Comparison of ENCODE assay signal across 8 cellular contexts in genomic region chr6:2542858-2543218, GRCh38.
DNase-seq lines count a peak whose midpoint lies in the region; ATAC-seq and TF ChIP-seq lines count a peak whose summit lies in the region.

No MANE protein-coding gene starts in this region.

- ATAC-seq in HG02884 (IDR thresholded peaks at IDR 0.05; ENCODE audit: unreplicated experiment) (peak; percentile 87), psoas muscle (no peak)

- no peak overlapping the region for H3K4me3 ChIP-seq in thyroid gland (replicated peaks in 1 of 3)
- H3K4me3 ChIP-seq in psoas muscle, result no peak overlapping the region

- H3K27ac ChIP-seq in thyroid gland (no peak overlapping the region), psoas muscle (no peak overlapping the region)

- TF ChIP-seq POLR2A in thyroid gland (IDR thresholded peaks at IDR 0.05), result no peak

- H3K36me3 ChIP-seq in thyroid gland (no peaks in the 10 kb centered on the region), psoas muscle (ENCODE audit: insufficient read depth in 1 of 2, low read depth in 1 of 2) (no peaks in the 10 kb centered on the region)

- WGBS in thyroid gland, 2 donors, result 87 to 94% methylated on average over 4 of the region's 4 CpGs
- 83 to 92% (median 91%) methylated on average over 4 of the region's 4 CpGs for WGBS in psoas muscle, 3 donors

- DNase-seq in activated gamma-delta T cell treated with Interleukin-2 at 50 U/mL for 16 hours (peak; percentile 5), activated gamma-delta T cell (lab: John Stamatoyannopoulos, UW) (no peak), NOMO-1 (lab: John Stamatoyannopoulos, UW; ENCODE audit: unreplicated experiment in 2 of 2) (peak; percentile 93 to 100), thyroid gland (no peak), psoas muscle (no peak)
- peak; percentile 76 for DNase-seq in central memory CD4-positive, alpha-beta T cell
- peak; percentile 37 for DNase-seq in stimulated activated CD4-positive, alpha-beta T cell treated with anti-CD3 and anti-CD28 coated beads, Interleukin-4, amount 100 ng/mL, for 24 hours

- H3K4me1 ChIP-seq in thyroid gland, result no peaks in the 10 kb centered on the region
- no peaks in the 10 kb centered on the region for H3K4me1 ChIP-seq in psoas muscle

- no peaks in the 10 kb centered on the region for H3K27me3 ChIP-seq in thyroid gland
- no peaks in the 10 kb centered on the region for H3K27me3 ChIP-seq in psoas muscle (ENCODE audit: insufficient read depth in 3 of 3, low read length in 2 of 3)

- intact Hi-C loops in thyroid gland (cut with DNase I), result no loop called here
- intact Hi-C loops in psoas muscle (cut with DNase I), result no loop called here

- TF ChIP-seq CTCF in thyroid gland (IDR thresholded peaks at IDR 0.05), result no peak
- no peak for TF ChIP-seq CTCF in psoas muscle (IDR thresholded peaks at IDR 0.05)

- no peaks in the 10 kb centered on the region for H3K9me3 ChIP-seq in thyroid gland
- H3K9me3 ChIP-seq in psoas muscle, result no peaks in the 10 kb centered on the region

Comparison
In these comparisons a context has a peak if more than half of its experiments do, and no peak if none do; other contexts are left out.
1. DNase-seq: peak in activated gamma-delta T cell treated with Interleukin-2 at 50 U/mL for 16 hours (single experiment), NOMO-1 (2 of 2), central memory CD4-positive, alpha-beta T cell (single experiment) and stimulated activated CD4-positive, alpha-beta T cell treated with anti-CD3 and anti-CD28 coated beads, Interleukin-4, amount 100 ng/mL, for 24 hours (single experiment); none in activated gamma-delta T cell (single experiment), thyroid gland (0 of 2) and psoas muscle (0 of 2).